Comparison of ENCODE assay signal across 1 cellular context in the genomic region with DNA sequence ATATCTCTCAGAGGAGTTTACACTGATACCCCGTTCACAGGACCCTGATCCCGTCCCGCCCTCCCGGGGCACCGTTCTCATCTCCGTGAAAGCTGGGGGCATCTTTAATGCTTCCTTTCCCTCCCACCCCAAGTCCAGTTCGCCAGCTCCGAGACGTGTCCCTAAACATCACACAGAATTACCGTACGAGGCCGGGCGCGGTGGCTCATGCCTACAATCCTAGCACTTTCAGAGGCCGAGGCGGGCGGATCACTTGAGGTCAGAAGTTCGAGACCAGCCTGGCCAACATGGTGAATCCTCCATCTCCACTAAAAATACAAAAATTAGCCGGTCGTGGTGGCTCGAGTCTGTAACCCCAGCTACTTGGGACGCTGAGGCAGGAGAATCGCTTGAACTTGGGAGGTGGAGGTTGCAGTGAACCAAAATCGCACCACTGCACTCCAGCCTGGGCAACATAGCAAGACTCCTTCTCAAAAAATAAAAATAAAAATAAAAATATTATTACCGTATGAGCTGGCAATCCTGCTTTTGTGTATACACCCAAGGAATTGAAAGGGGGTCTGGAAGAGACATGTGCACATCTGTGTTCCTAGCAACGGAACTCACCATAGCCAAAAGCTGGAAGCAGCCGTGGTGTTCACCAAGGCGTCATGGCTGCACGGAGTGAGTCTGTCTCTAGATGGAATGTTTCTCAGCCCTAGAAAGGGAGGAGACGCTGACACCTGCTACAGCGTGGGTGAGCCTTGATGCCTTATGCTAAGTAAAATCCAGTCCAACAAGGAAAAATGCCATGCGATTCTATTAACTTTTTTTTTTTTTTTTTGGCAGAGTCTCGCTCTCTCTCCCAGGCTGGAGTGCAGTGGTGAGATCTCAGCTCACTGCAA.
TF ChIP-seq lines count a peak whose summit lies in the region.

No MANE protein-coding gene starts in this region.

TF ChIP-seq in K562, 482 proteins besides CTCF, POLR2A, EP300 and RAD21:
- TF ChIP-seq MTA3 (IDR thresholded peaks at IDR 0.05; ENCODE audit: borderline replicate concordance) (no peak), LCOR (CRISPR knock-in tag; IDR thresholded peaks at IDR 0.05) (no peak), ZNF133 (CRISPR knock-in tag; IDR thresholded peaks at IDR 0.05) (no peak), BCOR (IDR thresholded peaks at IDR 0.05) (peak; percentile 37; the same call in 1 of the 2 replicates), ZNF121 (CRISPR knock-in tag; conservative IDR thresholded peaks at IDR 0.05) (0 out of 2 replicates have a peak, but pooled peaks have one; percentile 54), BRD4 (IDR thresholded peaks at IDR 0.05) (no peak), CREB1 (IDR thresholded peaks at IDR 0.05) (no peak), CREB1 (CRISPR knock-in tag; IDR thresholded peaks at IDR 0.05) (no peak), RBM25 (IDR thresholded peaks at IDR 0.05; ENCODE audit: low read depth, low read length, severe bottlenecking) (peak; percentile 6), ZNF324 (CRISPR knock-in tag; IDR thresholded peaks at IDR 0.05) (no peak), EGR1 (conservative IDR thresholded peaks at IDR 0.05) (no peak)
- TF ChIP-seq, protein P1, sequence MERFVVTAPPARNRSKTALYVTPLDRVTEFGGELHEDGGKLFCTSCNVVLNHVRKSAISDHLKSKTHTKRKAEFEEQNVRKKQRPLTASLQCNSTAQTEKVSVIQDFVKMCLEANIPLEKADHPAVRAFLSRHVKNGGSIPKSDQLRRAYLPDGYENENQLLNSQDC (CRISPR knock-in tag; IDR thresholded peaks at IDR 0.05), result no peak
